In genomic region chr2:180891360-180891759, GRCh38 we compare ENCODE assay signal across 9 cellular contexts.
"Had no signal": no experiment of that assay in that cellular context is flagged by ENCODE, and none has a peak within 500 bp of the region (broad histone marks: within the 10 kb centered on the region; RNA-seq: fewer than 3 reads in every experiment).

No MANE protein-coding gene starts in this region.

- H3K9me3 ChIP-seq: HAP-1 had no signal

- H3K36me3 ChIP-seq: HAP-1 had no signal

- H3K4me2 ChIP-seq: GM23338 had no signal

- H2AFZ ChIP-seq: GM23248, GM23338 had no signal

- H3K9ac ChIP-seq: GM23248 had no signal

- H3K27ac ChIP-seq: GM23248 had no signal

- H3K4me3 ChIP-seq: GM23248, GM23338, HAP-1 had no signal

- FAIRE-seq: H1 had no signal

- ATAC-seq: GM23338, HCT116 had no signal

- DNase-seq: GOT3, H7, H9, HFFc6 had no signal
